ENCODE assay signal across 8 cellular contexts in the genomic region with DNA sequence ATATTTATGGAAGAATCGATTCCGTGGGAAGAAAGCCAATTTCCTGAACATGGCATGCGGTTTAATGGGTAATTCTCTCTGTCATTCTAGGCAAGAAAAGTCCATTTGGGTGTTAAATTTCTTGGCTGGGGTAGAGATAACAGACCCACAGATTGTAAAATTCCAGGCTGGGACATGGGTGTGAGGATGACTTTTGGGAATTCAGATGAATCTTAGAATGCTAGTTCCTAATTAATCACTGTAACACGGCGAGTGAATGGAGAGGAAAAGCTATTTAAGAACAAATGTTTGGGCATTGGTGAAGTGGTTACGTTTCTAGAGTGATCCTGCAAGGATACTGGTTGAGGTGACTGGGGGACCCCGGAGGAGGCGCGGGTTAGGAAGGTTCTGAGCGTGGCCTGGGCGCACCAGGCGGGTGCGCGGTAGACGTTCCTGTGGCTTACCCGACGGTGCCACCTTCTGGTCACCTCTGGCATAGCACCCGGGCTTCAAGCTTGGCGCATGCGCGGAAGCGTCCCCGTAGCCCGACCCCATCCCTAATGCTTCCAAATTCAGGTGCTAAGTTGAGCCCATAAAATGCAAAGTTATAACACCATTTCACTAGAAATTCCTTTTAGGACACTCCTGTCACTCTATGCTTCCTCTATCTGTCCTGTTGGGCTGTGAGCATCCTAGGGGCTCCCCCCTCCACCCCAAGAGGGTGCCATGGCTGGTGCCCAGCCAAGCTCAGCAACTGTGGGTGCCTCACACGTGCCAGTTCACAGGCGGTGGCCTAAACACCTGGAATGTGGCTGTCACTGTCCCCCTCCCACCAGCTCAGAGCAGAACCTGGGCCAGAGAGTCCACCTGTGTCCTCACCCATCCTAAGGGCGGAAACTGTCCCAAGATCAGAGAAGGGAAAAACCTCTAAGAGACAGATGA.
A peak's percentile ranks its signal among the peaks of the same experiment; 100 is the strongest.
DNase-seq lines count a peak whose midpoint lies in the region; ATAC-seq and TF ChIP-seq lines count a peak whose summit lies in the region.

No MANE protein-coding gene starts in this region.

- no peak overlapping the region for H3K27ac ChIP-seq in OCI-LY3 (ENCODE audit: low read length)
- H3K27ac ChIP-seq in fibroblast of lung (ENCODE audit: insufficient read depth, low read length), result no peak overlapping the region

- no peak overlapping the region for H3K4me3 Mint-ChIP-seq in nephron progenitor cell
- H3K4me3 Mint-ChIP-seq in stimulated activated naive CD8-positive, alpha-beta T cell treated with anti-CD3 and anti-CD28 coated beads, Interleukin-15, amount 100 ng/mL, for 72 hours, result peak overlapping the region; percentile 67 to 77

- H3K36me3 ChIP-seq in OCI-LY3 (replicated peaks; ENCODE audit: low read depth, low read length), result no peaks in the 10 kb centered on the region
- no peaks in the 10 kb centered on the region for H3K36me3 ChIP-seq in fibroblast of lung (ENCODE audit: control insufficient read depth, insufficient read depth, low read length)

- ATAC-seq in GM19372 (IDR thresholded peaks at IDR 0.05; ENCODE audit: low read depth, unreplicated experiment) (peak; percentile 88), HG03442 (IDR thresholded peaks at IDR 0.05; ENCODE audit: unreplicated experiment) (peak; percentile 91)
- ATAC-seq in stimulated activated naive CD8-positive, alpha-beta T cell treated with anti-CD3 and anti-CD28 coated beads, Interleukin-15, amount 100 ng/mL, for 72 hours, result peak; percentile 91

- H3K79me2 ChIP-seq in OCI-LY3 (ENCODE audit: low read length), result no peaks in the 10 kb centered on the region
- H3K79me2 ChIP-seq in fibroblast of lung (ENCODE audit: control insufficient read depth, insufficient read depth, low read length), result no peaks in the 10 kb centered on the region

- TF ChIP-seq CTCF in OCI-LY3 (IDR thresholded peaks at IDR 0.05; ENCODE audit: low read depth, low read length) (peak; percentile 78), fibroblast of lung (conservative IDR thresholded peaks at IDR 0.05 in 1 of 2, IDR thresholded peaks at IDR 0.05 in 1 of 2; ENCODE audit: low read depth in 1 of 2, low read length in 2 of 2) (peak; percentile 96 to 97), nephron progenitor cell (IDR thresholded peaks at IDR 0.05) (peak; percentile 98)

- H3K4me3 ChIP-seq in OCI-LY3 (ENCODE audit: low read length) (peak overlapping the region; percentile 68), fibroblast of lung (replicated peaks in 1 of 4; ENCODE audit: control extremely low read depth in 1 of 4, insufficient read depth in 1 of 4, low read depth in 3 of 4, low read length in 4 of 4) (no peak overlapping the region)

- H3K9me3 Mint-ChIP-seq in nephron progenitor cell, result peaks cover 5% of the 10 kb centered on the region
- no peaks in the 10 kb centered on the region for H3K9me3 Mint-ChIP-seq in stimulated activated naive CD8-positive, alpha-beta T cell treated with anti-CD3 and anti-CD28 coated beads, Interleukin-15, amount 100 ng/mL, for 72 hours

- peak overlapping the region; percentile 38; the same call in 1 of the 2 replicates for H3K9ac ChIP-seq in OCI-LY3 (ENCODE audit: low read length)
- H3K9ac ChIP-seq in fibroblast of lung (ENCODE audit: insufficient read depth, low read length), result no peak overlapping the region

- no peaks in the 10 kb centered on the region for H3K36me3 Mint-ChIP-seq in nephron progenitor cell (ENCODE audit: low read depth)

- H4K20me1 ChIP-seq in OCI-LY3 (ENCODE audit: insufficient read depth, low read length) (no peaks in the 10 kb centered on the region), fibroblast of lung (ENCODE audit: control insufficient read depth, extremely low read depth, insufficient read depth, low read length) (no peaks in the 10 kb centered on the region)

- no peaks in the 10 kb centered on the region for H3K9me3 ChIP-seq in OCI-LY3 (ENCODE audit: insufficient read depth, low read length)
- no peaks in the 10 kb centered on the region for H3K9me3 ChIP-seq in fibroblast of lung (ENCODE audit: control insufficient read depth, insufficient read depth, low read depth, low read length)

- H3K4me1 Mint-ChIP-seq in nephron progenitor cell, result peaks cover 15% of the 10 kb centered on the region
- H3K4me1 Mint-ChIP-seq in stimulated activated naive CD8-positive, alpha-beta T cell treated with anti-CD3 and anti-CD28 coated beads, Interleukin-15, amount 100 ng/mL, for 72 hours, result peaks cover 17% of the 10 kb centered on the region

- H3K4me2 ChIP-seq in OCI-LY3 (ENCODE audit: low read length) (peak overlapping the region; percentile 79), fibroblast of lung (ENCODE audit: extremely low read depth, insufficient read depth, low read length) (peak overlapping the region; percentile 9)

- H2AFZ ChIP-seq in OCI-LY3 (ENCODE audit: low read depth, low read length) (peak overlapping the region; percentile 94), fibroblast of lung (ENCODE audit: low read length) (no peak overlapping the region)

- H3K27me3 ChIP-seq in OCI-LY3 (ENCODE audit: low read depth, low read length) (0 out of 2 replicates have a peak, but pooled peaks cover 4% of the 10 kb centered on the region), fibroblast of lung (ENCODE audit: control insufficient read depth, insufficient read depth, low read length) (no peaks in the 10 kb centered on the region)

- H3K27ac Mint-ChIP-seq in nephron progenitor cell, result no peak overlapping the region
- H3K27ac Mint-ChIP-seq in stimulated activated naive CD8-positive, alpha-beta T cell treated with anti-CD3 and anti-CD28 coated beads, Interleukin-15, amount 100 ng/mL, for 72 hours, result no peak overlapping the region

- DNase-seq in COLO668 (lab: John Stamatoyannopoulos, UW; ENCODE audit: unreplicated experiment) (peak; percentile 53), activated T-cell treated with anti-CD3 and anti-CD28 coated beads for 48 hours (ENCODE audit: low read depth) (peak; percentile 85), fibroblast of lung (ENCODE audit: low read depth in 2 of 2) (peak; percentile 39 to 60), nephron progenitor cell (peak; percentile 90)
- peak; percentile 88 to 90 for DNase-seq in stimulated activated naive CD8-positive, alpha-beta T cell treated with anti-CD3 and anti-CD28 coated beads, Interleukin-15, amount 100 ng/mL, for 72 hours

- H3K4me1 ChIP-seq in OCI-LY3 (ENCODE audit: low read length) (peaks cover 21% of the 10 kb centered on the region), fibroblast of lung (ENCODE audit: control insufficient read depth, extremely low read depth, insufficient read depth, low read length) (no peaks in the 10 kb centered on the region)

- H3K27me3 Mint-ChIP-seq in nephron progenitor cell (ENCODE audit: low read depth, poor library complexity), result peaks cover 30% of the 10 kb centered on the region
- peaks cover 23% of the 10 kb centered on the region for H3K27me3 Mint-ChIP-seq in stimulated activated naive CD8-positive, alpha-beta T cell treated with anti-CD3 and anti-CD28 coated beads, Interleukin-15, amount 100 ng/mL, for 72 hours
